In genomic region chr6:81895511-81896185, GRCh38 we compare ENCODE assay signal across 11 cellular contexts.
DNase-seq lines count a peak whose midpoint lies in the region; ATAC-seq and TF ChIP-seq lines count a peak whose summit lies in the region.
"Had no signal": no experiment of that assay in that cellular context is flagged by ENCODE, and none has a peak within 500 bp of the region (broad histone marks: within the 10 kb centered on the region; RNA-seq: fewer than 3 reads in every experiment).

No MANE protein-coding gene starts in this region.

- H3K27me3 Mint-ChIP-seq in mesothelial cell of epicardium (ENCODE audit: low read depth): no peaks in the 10 kb centered on the region
- H3K27me3 Mint-ChIP-seq in activated naive CD4-positive, alpha-beta T cell treated with anti-CD3 and anti-CD28 coated beads, Interleukin-2, amount 10 ng/mL, durations not matched to agents 7 days and 5 days: no peaks in the 10 kb centered on the region

- H3K36me3 ChIP-seq in liver (ENCODE audit: control insufficient read depth in 4 of 4, insufficient read depth in 3 of 4, low read depth in 1 of 4, low read length in 3 of 4): no peaks in the 10 kb centered on the region

- H3K9me3 Mint-ChIP-seq in mesothelial cell of epicardium: no peaks in the 10 kb centered on the region
- H3K9me3 Mint-ChIP-seq in activated naive CD4-positive, alpha-beta T cell treated with anti-CD3 and anti-CD28 coated beads, Interleukin-2, amount 10 ng/mL, durations not matched to agents 7 days and 5 days: no peaks in the 10 kb centered on the region

- no peak overlapping the region for H3K9ac ChIP-seq in liver (ENCODE audit: low read depth in 1 of 2, low read length in 2 of 2)

- H3K27me3 ChIP-seq in liver (ENCODE audit: control insufficient read depth in 4 of 4, insufficient read depth in 4 of 4, low read length in 3 of 4): no peaks in the 10 kb centered on the region

- 60% methylated on average over 5 of the region's 5 CpGs for WGBS in liver

- no peak overlapping the region for H3K27ac Mint-ChIP-seq in mesothelial cell of epicardium
- no peak overlapping the region for H3K27ac Mint-ChIP-seq in activated naive CD4-positive, alpha-beta T cell treated with anti-CD3 and anti-CD28 coated beads, Interleukin-2, amount 10 ng/mL, durations not matched to agents 7 days and 5 days

- no peaks in the 10 kb centered on the region for H3K36me3 Mint-ChIP-seq in mesothelial cell of epicardium
- no peaks in the 10 kb centered on the region for H3K36me3 Mint-ChIP-seq in activated naive CD4-positive, alpha-beta T cell treated with anti-CD3 and anti-CD28 coated beads, Interleukin-2, amount 10 ng/mL, durations not matched to agents 7 days and 5 days

- H3K4me3 Mint-ChIP-seq in mesothelial cell of epicardium: no peak overlapping the region
- H3K4me3 Mint-ChIP-seq in activated naive CD4-positive, alpha-beta T cell treated with anti-CD3 and anti-CD28 coated beads, Interleukin-2, amount 10 ng/mL, durations not matched to agents 7 days and 5 days: no peak overlapping the region

- CTCF ChIA-PET in activated naive CD4-positive, alpha-beta T cell treated with anti-CD3 and anti-CD28 coated beads, Interleukin-2, amount 10 ng/mL, durations not matched to agents 7 days and 5 days (lab: Charles Lee): no interaction called here

- peak overlapping the region; percentile 53 to 58 for H3K27ac ChIP-seq in liver (ENCODE audit: low read depth in 1 of 2, low read length in 2 of 2)

- H3K9me3 ChIP-seq in liver (ENCODE audit: control insufficient read depth in 4 of 4, low read length in 3 of 4): no peaks in the 10 kb centered on the region

- TF ChIP-seq RAD21 in liver (IDR thresholded peaks at IDR 0.05): no peak

- peaks cover 2 to 22% (median 12%) of the 10 kb centered on the region in 4 donors for H3K4me1 ChIP-seq in liver (ENCODE audit: control insufficient read depth in 4 of 4, insufficient read depth in 4 of 4, low read length in 3 of 4)

- no peak for TF ChIP-seq CTCF in choroid plexus epithelial cell (conservative IDR thresholded peaks at IDR 0.05; ENCODE audit: low read depth, low read length)
- no peak for TF ChIP-seq CTCF in liver (IDR thresholded peaks at IDR 0.05; ENCODE audit: low read depth, low read length, missing input control)
- no peak for TF ChIP-seq CTCF in mesothelial cell of epicardium (IDR thresholded peaks at IDR 0.05; ENCODE audit: unreplicated experiment)

- intact Hi-C loops in Right ventricle myocardium inferior (cut with DNase I): no loop called here
- intact Hi-C loops in Right ventricle myocardium superior (cut with DNase I): loop anchor here (10.0 kb wide), 1 partner anchor 61 kb away; no protein-coding TSS in a partner anchor

- no peaks in the 10 kb centered on the region for H3K4me1 Mint-ChIP-seq in mesothelial cell of epicardium
- H3K4me1 Mint-ChIP-seq in activated naive CD4-positive, alpha-beta T cell treated with anti-CD3 and anti-CD28 coated beads, Interleukin-2, amount 10 ng/mL, durations not matched to agents 7 days and 5 days: no peaks in the 10 kb centered on the region

- H3K4me3 ChIP-seq in choroid plexus epithelial cell (ENCODE audit: low read depth, low read length) (no peak overlapping the region), liver (ENCODE audit: low read depth in 1 of 3, low read length in 3 of 3) (no peak overlapping the region)

- no peak for DNase-seq in Right ventricle myocardium inferior (ENCODE audit: missing footprints)
- DNase-seq in Right ventricle myocardium superior: no peak
- DNase-seq in choroid plexus epithelial cell (ENCODE audit: low read depth): peak; percentile 93
- DNase-seq in mesothelial cell of epicardium (ENCODE audit: low spot score in 2 of 2, unreplicated experiment in 2 of 2): no peak
- DNase-seq in activated naive CD4-positive, alpha-beta T cell treated with anti-CD3 and anti-CD28 coated beads, Interleukin-2, amount 10 ng/mL, durations not matched to agents 7 days and 5 days: no peak
- DNase-seq: ACHN, KG1, T-helper 2 cell had no signal

- ATAC-seq in Right ventricle myocardium inferior: peak; percentile 11
- no peak for ATAC-seq in Right ventricle myocardium superior (ENCODE audit: poor library complexity)
- ATAC-seq in HG03108 (IDR thresholded peaks at IDR 0.05; ENCODE audit: unreplicated experiment): no peak
- ATAC-seq in GM19324 (IDR thresholded peaks at IDR 0.05; ENCODE audit: low FRiP score, unreplicated experiment): no peak

TF ChIP-seq in liver, 16 proteins besides CTCF, POLR2A, EP300 and RAD21:
- no peak for TF ChIP-seq JUND (IDR thresholded peaks at IDR 0.05)
- TF ChIP-seq EGR1 (IDR thresholded peaks at IDR 0.05; ENCODE audit: low read depth in 2 of 2): no peak
- TF ChIP-seq REST (IDR thresholded peaks at IDR 0.05): no peak
- TF ChIP-seq GABPA (IDR thresholded peaks at IDR 0.05 in 1 of 2, conservative IDR thresholded peaks at IDR 0.05 in 1 of 2): no peak
- TF ChIP-seq TAF1 (conservative IDR thresholded peaks at IDR 0.05): no peak
